In genomic region chr4:154344686-154345085, GRCh38 we compare ENCODE assay signal across 12 cellular contexts.
A peak's percentile ranks its signal among the peaks of the same experiment; 100 is the strongest.
DNase-seq lines count a peak whose midpoint lies in the region; ATAC-seq and TF ChIP-seq lines count a peak whose summit lies in the region.
"Had no signal": no experiment of that assay in that cellular context is flagged by ENCODE, and none has a peak within 500 bp of the region (broad histone marks: within the 10 kb centered on the region; RNA-seq: fewer than 3 reads in every experiment).

No MANE protein-coding gene starts in this region.

- WGBS in endodermal cell (ENCODE audit: insufficient coverage in 1 of 2, insufficient read length in 1 of 2), 2 experiments = 85 to 91% methylated on average over 5 to 6 of the region's 6 CpGs

- H3K9me3 Mint-ChIP-seq in endodermal cell = no peaks in the 10 kb centered on the region

- ATAC-seq in GM21367 (IDR thresholded peaks at IDR 0.05; ENCODE audit: unreplicated experiment) (peak; percentile 64), HG03432 (IDR thresholded peaks at IDR 0.05; ENCODE audit: unreplicated experiment) (peak; percentile 69)
- ATAC-seq: Panc1 had no signal

- no peaks in the 10 kb centered on the region for H3K9me3 ChIP-seq in endodermal cell (ENCODE audit: control insufficient read depth, low read length)

- no peak overlapping the region for H3K27ac ChIP-seq in endodermal cell (ENCODE audit: low read depth, low read length)
- H3K27ac ChIP-seq: cardiac muscle cell, VCaP had no signal

- H3K4me1 Mint-ChIP-seq in endodermal cell = peaks cover 4% of the 10 kb centered on the region

- no peaks in the 10 kb centered on the region for H3K4me1 ChIP-seq in endodermal cell (ENCODE audit: control insufficient read depth, insufficient read depth, low read length)

- no peak overlapping the region for H3K4me3 Mint-ChIP-seq in endodermal cell

- no peak overlapping the region for H3K27ac Mint-ChIP-seq in endodermal cell

- H3K9ac ChIP-seq in endodermal cell (ENCODE audit: extremely low read depth, low read length, poor library complexity, severe bottlenecking) = no peak overlapping the region

- no peaks in the 10 kb centered on the region for H3K27me3 Mint-ChIP-seq in endodermal cell (ENCODE audit: insufficient read depth)

- no peak overlapping the region for H3K4me3 ChIP-seq in endodermal cell (ENCODE audit: low read length)
- H3K4me3 ChIP-seq: cardiac muscle cell had no signal

- DNase-seq in endodermal cell (peak; percentile 81), NCI-H2196 treated with DMSO at 0.1 percent for 48 hours (lab: John Stamatoyannopoulos, UW; ENCODE audit: unreplicated experiment) (no peak), amygdala (lab: John Stamatoyannopoulos, UW) (no peak), NCI-H187 treated with DMSO at 0.1 percent for 48 hours (lab: John Stamatoyannopoulos, UW) (no peak), NCI-H2029 (lab: John Stamatoyannopoulos, UW) (no peak)
- DNase-seq: NCI-H1105 had no signal

- H3K27me3 ChIP-seq in endodermal cell (ENCODE audit: control insufficient read depth, insufficient read depth, low read length, poor library complexity, severe bottlenecking) = no peaks in the 10 kb centered on the region
- H3K27me3 ChIP-seq: cardiac muscle cell had no signal

- TF ChIP-seq CTCF in GM12874 (IDR thresholded peaks at IDR 0.05; ENCODE audit: insufficient read depth, low read depth, low read length) (0 out of 2 replicates have a peak, but pooled peaks have one; percentile 38), endodermal cell (conservative IDR thresholded peaks at IDR 0.05) (peak; percentile 69)

- H3K36me3 Mint-ChIP-seq in endodermal cell (ENCODE audit: low read depth) = no peaks in the 10 kb centered on the region

- H3K36me3 ChIP-seq in endodermal cell (ENCODE audit: control insufficient read depth, insufficient read depth, low read length) = no peaks in the 10 kb centered on the region
- H3K36me3 ChIP-seq: cardiac muscle cell had no signal
